Comparison of ENCODE assay signal across 21 cellular contexts in genomic region chr2:47801118-47801517, GRCh38. TPM values are rescaled to one million over a fixed set of nuclear protein-coding genes. Genes with fewer than 3 reads are reported as not detected.
DNase-seq lines count a peak whose midpoint lies in the region; ATAC-seq, FAIRE-seq and TF ChIP-seq lines count a peak whose summit lies in the region.
"Had no signal": no experiment of that assay in that cellular context is flagged by ENCODE, and none has a peak within 500 bp of the region (broad histone marks: within the 10 kb centered on the region; RNA-seq: fewer than 3 reads in every experiment).

No MANE protein-coding gene starts in this region.

- H3K9me3 ChIP-seq in HEK293 (ENCODE audit: control insufficient read depth, insufficient read depth, low read depth, low read length) (no peaks in the 10 kb centered on the region; the same call in 1 of the 2 replicates), K562 (replicated peaks; ENCODE audit: control insufficient read depth, insufficient read depth, low read depth, low read length) (peaks cover 16% of the 10 kb centered on the region), trophoblast cell (ENCODE audit: insufficient read depth, low read depth, low read length) (no peaks in the 10 kb centered on the region)

- in situ Hi-C loops in K562 (cut with MboI): no loop called here

- no peak overlapping the region for H2BK120ac ChIP-seq in trophoblast cell (ENCODE audit: insufficient read depth, low read length, poor library complexity)

- no peak overlapping the region for H3K9ac ChIP-seq in K562 (ENCODE audit: insufficient read depth in 1 of 2, low read depth in 2 of 2, low read length in 2 of 2)
- H3K9ac ChIP-seq in trophoblast cell (ENCODE audit: low read length): no peak overlapping the region
- H3K9ac ChIP-seq: BLaER1 had no signal

- H3K18ac ChIP-seq in trophoblast cell (ENCODE audit: low read length): no peak overlapping the region

- H4K91ac ChIP-seq in trophoblast cell (ENCODE audit: low read depth, low read length): no peak overlapping the region

- no peak overlapping the region for H4K8ac ChIP-seq in trophoblast cell (ENCODE audit: low read depth, low read length)

- H3K4me3 ChIP-seq in HEK293 (ENCODE audit: low read depth, low read length): no peak overlapping the region
- no peak overlapping the region for H3K4me3 ChIP-seq in K562
- H3K4me3 ChIP-seq in trophoblast cell (ENCODE audit: low read depth, low read length): no peak overlapping the region
- H3K4me3 ChIP-seq: BLaER1 had no signal

- TF ChIP-seq POLR2A in GM12891 (IDR thresholded peaks at IDR 0.05; ENCODE audit: low read depth, low read length) (no peak), K562 (conservative IDR thresholded peaks at IDR 0.05) (peak; percentile 49; the same call in 1 of the 2 replicates)

- no peak for TF ChIP-seq EP300 in K562 (IDR thresholded peaks at IDR 0.05; ENCODE audit: low read length)

- no peak for TF ChIP-seq RAD21 in K562 (CRISPR knock-in tag; conservative IDR thresholded peaks at IDR 0.05 in 1 of 2, IDR thresholded peaks at IDR 0.05 in 1 of 2)

- H4K20me1 ChIP-seq in K562 (replicated peaks; ENCODE audit: control insufficient read depth, insufficient read depth, low read length): no peaks in the 10 kb centered on the region

- ATAC-seq in K562 (peak; percentile 15; the same call in 2 of the 3 replicates), SK-N-SH treated with all-trans-retinoic acid at 6 μM for 48 hours (no peak)

- H3K36me3 ChIP-seq in HEK293 (ENCODE audit: control insufficient read depth in 2 of 2, insufficient read depth in 1 of 2, low read length in 2 of 2) (peaks cover 92 to 99% of the 10 kb centered on the region in 2 experiments), K562 (ENCODE audit: control insufficient read depth, insufficient read depth, low read length) (peaks cover 100% of the 10 kb centered on the region), trophoblast cell (ENCODE audit: control insufficient read depth in 1 of 2, insufficient read depth in 2 of 2, low read length in 2 of 2) (peaks cover 31 to 70% of the 10 kb centered on the region in 2 experiments)

- no peak overlapping the region for H2BK5ac ChIP-seq in trophoblast cell (ENCODE audit: low read depth, low read length, poor library complexity)

- FAIRE-seq in GM12891 (lab: Jason Lieb, UNC) (no peak), K562 (lab: Jason Lieb, UNC) (no peak)
- FAIRE-seq: GM12892, GM18507, H1 had no signal

- no peaks in the 10 kb centered on the region for H3K9me1 ChIP-seq in K562 (ENCODE audit: control insufficient read depth, insufficient read depth, low read length)

- H3K27me3 ChIP-seq in K562 (ENCODE audit: control insufficient read depth in 2 of 2, insufficient read depth in 2 of 2, low read length in 2 of 2) (no peaks in the 10 kb centered on the region), trophoblast cell (ENCODE audit: insufficient read depth, low read length) (no peaks in the 10 kb centered on the region)
- H3K27me3 ChIP-seq: BLaER1 had no signal

- DNase-seq in GM12891 (ENCODE audit: insufficient read length, low spot score) (no peak), K562 (ENCODE audit: extremely low read depth in 1 of 4, low spot score in 3 of 4) (no peak), trophoblast cell (peak; percentile 32 to 47), GOT3 (lab: John Stamatoyannopoulos, UW) (no peak)
- no peak for DNase-seq in stimulated activated CD4-positive, alpha-beta T cell treated with anti-CD3 and anti-CD28 coated beads, Interleukin-1b, Interleukin-23, amount 100 ng/mL, for 48 hours
- DNase-seq: 8988T; Calu3; CD4-positive, alpha-beta memory T cell; DMS53; DND-41; EL; H9; HFFc6; KG1 had no signal

- intact Hi-C loops in K562 (cut with micrococcal nuclease): no loop called here

- peaks cover 49% of the 10 kb centered on the region for H3K79me2 ChIP-seq in K562 (ENCODE audit: control insufficient read depth, insufficient read depth, low read length)
- no peaks in the 10 kb centered on the region for H3K79me2 ChIP-seq in trophoblast cell (ENCODE audit: control insufficient read depth, insufficient read depth, low read length, poor library complexity)

- H2AFZ ChIP-seq in K562 (ENCODE audit: low read depth, low read length): no peak overlapping the region
- no peak overlapping the region for H2AFZ ChIP-seq in trophoblast cell (ENCODE audit: insufficient read depth, low read length, poor library complexity)

- no peak overlapping the region for H3K23ac ChIP-seq in trophoblast cell (ENCODE audit: low read length)

- no peaks in the 10 kb centered on the region for H3K4me1 ChIP-seq in HEK293 (ENCODE audit: control insufficient read depth, insufficient read depth, low read length)
- H3K4me1 ChIP-seq in K562 (replicated peaks in 1 of 2; ENCODE audit: control insufficient read depth in 2 of 2, insufficient read depth in 2 of 2, low read length in 2 of 2): no peaks in the 10 kb centered on the region
- H3K4me1 ChIP-seq in trophoblast cell (ENCODE audit: control insufficient read depth in 1 of 2, insufficient read depth in 2 of 2, low read length in 2 of 2): no peaks in the 10 kb centered on the region
- H3K4me1 ChIP-seq: BLaER1 had no signal

- POLR2A ChIA-PET in HEK293 (lab: Yijun Ruan, JAX) (no interaction called here), K562 (lab: Yijun Ruan, JAX) (interaction anchor here (1.0 kb wide), 1 partner anchor 10 kb away, joined by 5 read pairs; no protein-coding TSS in a partner anchor)

- H3K79me1 ChIP-seq in trophoblast cell (ENCODE audit: low read length): no peaks in the 10 kb centered on the region

- no peak overlapping the region for H2BK12ac ChIP-seq in trophoblast cell (ENCODE audit: low read length)

- TF ChIP-seq CTCF in HEK293 (tag by site-specific recombination; IDR thresholded peaks at IDR 0.05) (no peak), K562 (IDR thresholded peaks at IDR 0.05 in 2 of 3, conservative IDR thresholded peaks at IDR 0.05 in 1 of 3; ENCODE audit: insufficient read depth in 2 of 3, low read depth in 1 of 3, low read length in 3 of 3) (no peak)

- WGBS in K562 (ENCODE audit: insufficient coverage, low coverage, missing lambda C conversion rate): 100% methylated on average over 2 of the region's 3 CpGs
- no CpG with 5 or more reads among the region's 3 CpGs for WGBS in trophoblast cell (ENCODE audit: extremely low coverage, insufficient coverage, insufficient read length)

- CTCF ChIA-PET in HEK293 (lab: Yijun Ruan, JAX): no interaction called here
- CTCF ChIA-PET in K562 (lab: Yijun Ruan, JAX; ENCODE audit: low intra/inter-chr PET ratio): no interaction called here

- H3K27ac ChIP-seq in HEK293 (ENCODE audit: extremely low read depth, low read depth, low read length) (no peak overlapping the region), K562 (ENCODE audit: extremely low read depth, low read depth, low read length) (no peak overlapping the region), trophoblast cell (ENCODE audit: low read depth, low read length) (no peak overlapping the region)
- H3K27ac ChIP-seq: BLaER1, HL-60 had no signal

- no peak overlapping the region for H2AK5ac ChIP-seq in trophoblast cell (ENCODE audit: low read length)

- no peak overlapping the region for H3K4ac ChIP-seq in trophoblast cell (ENCODE audit: low read depth, low read length)

- H3K14ac ChIP-seq in trophoblast cell (ENCODE audit: low read length): no peak overlapping the region

- BruUV-seq in K562 (replicated peaks; lab: Mats Ljungman, UMichigan): no TSS peak

- no peak overlapping the region for H3K4me2 ChIP-seq in K562 (ENCODE audit: insufficient read depth, low read length)
- H3K4me2 ChIP-seq in trophoblast cell (ENCODE audit: low read length): no peak overlapping the region
- H3K4me2 ChIP-seq: BLaER1 had no signal

- no peak overlapping the region for H4K12ac ChIP-seq in trophoblast cell (ENCODE audit: low read depth, low read length)

TF ChIP-seq in GM12891, 5 proteins besides CTCF, POLR2A, EP300 and RAD21:
- 0 out of 2 replicates have a peak, but pooled peaks have one; percentile 12 for TF ChIP-seq POLR2AphosphoS5 (IDR thresholded peaks at IDR 0.05; ENCODE audit: low read depth, low read length)
- TF ChIP-seq PAX5 (IDR thresholded peaks at IDR 0.05; ENCODE audit: insufficient read depth, low read length, severe bottlenecking): no peak

TF ChIP-seq in K562, 482 proteins besides CTCF, POLR2A, EP300 and RAD21 (continues in another document):
- no peak for TF ChIP-seq U2AF1 (optimal IDR thresholded peaks at IDR 0.05; ENCODE audit: low read depth, low read length)
- TF ChIP-seq POLR2G (IDR thresholded peaks at IDR 0.05; ENCODE audit: low read depth, low read length): 0 out of 2 replicates have a peak, but pooled peaks have one; percentile 19

TF ChIP-seq in SK-N-SH treated with all-trans-retinoic acid at 6 μM for 48 hours, 23 proteins besides CTCF, POLR2A, EP300 and RAD21:
- TF ChIP-seq ZFP3 (CRISPR knock-in tag; IDR thresholded peaks at IDR 0.05): no peak
- TF ChIP-seq SNAI2 (CRISPR knock-in tag; IDR thresholded peaks at IDR 0.05): no peak
- TF ChIP-seq ARNTL (CRISPR knock-in tag; IDR thresholded peaks at IDR 0.05; ENCODE audit: borderline replicate concordance, low read depth): no peak
- no peak for TF ChIP-seq ZNF565 (CRISPR knock-in tag; conservative IDR thresholded peaks at IDR 0.05; ENCODE audit: low read depth)
- TF ChIP-seq ISL1 (CRISPR knock-in tag; IDR thresholded peaks at IDR 0.05): no peak
- TF ChIP-seq TCF4 (CRISPR knock-in tag; IDR thresholded peaks at IDR 0.05; ENCODE audit: borderline replicate concordance): no peak

RNA-seq across cellular contexts. Expression of gene MSH6, which starts 18.2 kb away (rescaled TPM):
- 25.5 TPM for polyA plus RNA-seq in GM12891 (2012; ENCODE audit: low read depth, missing spikeins)
- 38.9 and 108 TPM in 2 replicates for total RNA-seq in K562 (2011; cell fraction: chromatin; rRNA removed; ENCODE audit: low replicate concordance)
- 25.7 and 28.0 TPM in 2 replicates for total RNA-seq in K562 (2011; cell fraction: nucleolus; rRNA removed)
- 39.7 and 43.1 TPM in 2 replicates for total RNA-seq in K562 (2011; cell fraction: nucleoplasm; rRNA removed)
- total RNA-seq in K562 (2014; rRNA removed) (72.3 and 112 TPM in 2 replicates), K562 (2014; rRNA removed; fragmentation: Illumina TruSeq; extraction: Trizol) (147 and 189 TPM in 2 replicates), K562 (2015; rRNA removed; fragmentation: Illumina TruSeq; extraction: Trizol) (107 and 122 TPM in 2 replicates), K562 (2021) (142 and 146 TPM in 2 replicates)
- polyA plus RNA-seq in K562 (2011; rRNA removed) (54.4 and 74.7 TPM in 2 replicates), K562 (2014; fragmentation: Illumina TruSeq; extraction: Trizol) (99.9 and 127 TPM in 2 replicates), K562 (2014; fragmentation: Nextera tagmentation; extraction: Ambion mirVana) (10 to 100 TPM; 15.3 to 30.3 TPM), K562 (2014; rRNA removed) (78.0 and 80.5 TPM in 2 replicates)
- 29.7 and 38.7 TPM in 2 replicates for polyA plus RNA-seq in K562 (2011; cell fraction: cytosol; rRNA removed)
- polyA plus RNA-seq in K562 (2011; cell fraction: nucleus; rRNA removed): 19.6 and 27.8 TPM in 2 replicates
- polyA plus RNA-seq in K562 (2012): 54.1 and 63.9 TPM in 2 replicates
- 127 and 153 TPM in 2 replicates for polyA minus RNA-seq in K562 (2011; rRNA and poly(A)+ RNA removed)
- 69.2 and 76.6 TPM in 2 replicates for polyA minus RNA-seq in K562 (2011; cell fraction: cytosol; rRNA and poly(A)+ RNA removed)
- 16.4 and 32.9 TPM in 2 replicates for polyA minus RNA-seq in K562 (2011; cell fraction: nucleus; rRNA and poly(A)+ RNA removed)
- 49.7 and 51.0 TPM in 2 replicates for polyA plus RNA-seq in trophoblast cell (2013)

Comparison
In these comparisons a context has a peak if more than half of its experiments do, and no peak if none do; other contexts are left out.
1. DNase-seq: peak in trophoblast cell (2 of 2); none in GM12891 (single experiment), K562 (0 of 4), stimulated activated CD4-positive, alpha-beta T cell treated with anti-CD3 and anti-CD28 coated beads, Interleukin-1b, Interleukin-23, amount 100 ng/mL, for 48 hours (single experiment) and GOT3 (single experiment).